8 cellular contexts compared by ENCODE assay signal in genomic region chr3:61381745-61382392, GRCh38.
DNase-seq lines count a peak whose midpoint lies in the region; ATAC-seq, FAIRE-seq and TF ChIP-seq lines count a peak whose summit lies in the region.

No MANE protein-coding gene starts in this region.

- peak; percentile 95 for ATAC-seq in GM19043 (IDR thresholded peaks at IDR 0.05; ENCODE audit: low read depth, unreplicated experiment)
- peak; percentile 79 for ATAC-seq in HG03139 (IDR thresholded peaks at IDR 0.05; ENCODE audit: unreplicated experiment)
- peak; percentile 42 to 55 for ATAC-seq in naive thymus-derived CD8-positive, alpha-beta T cell

- H3K36me3 ChIP-seq in Peyer's patch = no peaks in the 10 kb centered on the region

- H3K9me3 ChIP-seq in Peyer's patch = no peaks in the 10 kb centered on the region

- no peaks in the 10 kb centered on the region for H3K4me1 ChIP-seq in Peyer's patch

- DNase-seq in D721Med (ENCODE audit: insufficient read length, low spot score) (no peak), Peyer's patch (no peak), erythroblast (lab: John Stamatoyannopoulos, UW) (peak; percentile 48 to 55), KG1 (lab: John Stamatoyannopoulos, UW) (no peak)
- peak in 3 of 10 donors; percentile 17 to 55 (median 40) for DNase-seq in naive thymus-derived CD8-positive, alpha-beta T cell
- no peak for DNase-seq in activated CD4-positive, alpha-beta memory T cell treated with anti-CD3 and anti-CD28 coated beads for 36 hours

- TF ChIP-seq POLR2A in Peyer's patch (IDR thresholded peaks at IDR 0.05) (no peak), erythroblast (IDR thresholded peaks at IDR 0.05; ENCODE audit: low read length) (no peak)

- FAIRE-seq in D721Med (lab: Jason Lieb, UNC) = peak; percentile 86

- CTCF ChIA-PET in activated CD4-positive, alpha-beta memory T cell treated with anti-CD3 and anti-CD28 coated beads for 36 hours (lab: Charles Lee) = interaction anchor here (0.6 to 1.9 kb wide), 14 partner anchors 8 to 1806 kb away, joined by 3 to 13 read pairs (median 4); no protein-coding TSS in a partner anchor

- no peaks in the 10 kb centered on the region for H3K27me3 ChIP-seq in Peyer's patch

- no peak overlapping the region for H3K4me3 ChIP-seq in Peyer's patch

- intact Hi-C loops in activated CD4-positive, alpha-beta memory T cell treated with anti-CD3 and anti-CD28 coated beads for 36 hours (cut with micrococcal nuclease) = loop anchor here (1.0 to 10.0 kb wide), 2 partner anchors 803 to 1807 kb away; no protein-coding TSS in a partner anchor

- TF ChIP-seq CTCF in D721Med (IDR thresholded peaks at IDR 0.05; ENCODE audit: insufficient read depth, missing control alignments) (peak; percentile 57), Peyer's patch (IDR thresholded peaks at IDR 0.05) (peak in 5 of 6 experiments; percentile 18 to 76 (median 69))

- H3K27ac Mint-ChIP-seq in naive thymus-derived CD8-positive, alpha-beta T cell = peak overlapping the region in 1 of 10 donors; percentile 3
- H3K27ac Mint-ChIP-seq in activated CD4-positive, alpha-beta memory T cell treated with anti-CD3 and anti-CD28 coated beads for 36 hours = no peak overlapping the region

- POLR2A ChIA-PET in naive thymus-derived CD8-positive, alpha-beta T cell (lab: Charles Lee) = no interaction called here
- POLR2A ChIA-PET in activated CD4-positive, alpha-beta memory T cell treated with anti-CD3 and anti-CD28 coated beads for 36 hours (lab: Charles Lee) = no interaction called here

- peaks cover 5 to 37% (median 21%) of the 10 kb centered on the region in 5 donors for H3K27me3 Mint-ChIP-seq in naive thymus-derived CD8-positive, alpha-beta T cell
- peaks cover 19% of the 10 kb centered on the region for H3K27me3 Mint-ChIP-seq in activated CD4-positive, alpha-beta memory T cell treated with anti-CD3 and anti-CD28 coated beads for 36 hours

- no peak overlapping the region for H3K27ac ChIP-seq in Peyer's patch

- peaks cover 0 to 6% (median 4%) of the 10 kb centered on the region in 4 donors for H3K4me1 Mint-ChIP-seq in naive thymus-derived CD8-positive, alpha-beta T cell
- peaks cover 3% of the 10 kb centered on the region for H3K4me1 Mint-ChIP-seq in activated CD4-positive, alpha-beta memory T cell treated with anti-CD3 and anti-CD28 coated beads for 36 hours (ENCODE audit: low read depth)

- no peaks in the 10 kb centered on the region for H3K9me3 Mint-ChIP-seq in naive thymus-derived CD8-positive, alpha-beta T cell
- H3K9me3 Mint-ChIP-seq in activated CD4-positive, alpha-beta memory T cell treated with anti-CD3 and anti-CD28 coated beads for 36 hours = no peaks in the 10 kb centered on the region

- H3K4me3 Mint-ChIP-seq in naive thymus-derived CD8-positive, alpha-beta T cell = no peak overlapping the region
- H3K4me3 Mint-ChIP-seq in activated CD4-positive, alpha-beta memory T cell treated with anti-CD3 and anti-CD28 coated beads for 36 hours = no peak overlapping the region

- H3K36me3 Mint-ChIP-seq in naive thymus-derived CD8-positive, alpha-beta T cell = no peaks in the 10 kb centered on the region
- H3K36me3 Mint-ChIP-seq in activated CD4-positive, alpha-beta memory T cell treated with anti-CD3 and anti-CD28 coated beads for 36 hours = no peaks in the 10 kb centered on the region

Comparison
In these comparisons a context has a peak if more than half of its experiments do, and no peak if none do; other contexts are left out.
1. DNase-seq: peak in erythroblast (2 of 2); none in D721Med (single experiment), Peyer's patch (0 of 3), KG1 (single experiment) and activated CD4-positive, alpha-beta memory T cell treated with anti-CD3 and anti-CD28 coated beads for 36 hours (single experiment).
2. Peak in every context shown above with its lines, with median percentiles within 50 percentile points of each other: ATAC-seq.